Comparison of ENCODE assay signal across 21 cellular contexts in genomic region chr10:106043833-106044232, GRCh38.
A peak's percentile ranks its signal among the peaks of the same experiment; 100 is the strongest.
DNase-seq lines count a peak whose midpoint lies in the region; ATAC-seq and TF ChIP-seq lines count a peak whose summit lies in the region.
"Had no signal": no experiment of that assay in that cellular context is flagged by ENCODE, and none has a peak within 500 bp of the region (broad histone marks: within the 10 kb centered on the region; RNA-seq: fewer than 3 reads in every experiment).

No MANE protein-coding gene starts in this region.

- no peak overlapping the region for H3K27ac ChIP-seq in RWPE2 (ENCODE audit: poor library complexity, severe bottlenecking)
- no peak overlapping the region for H3K27ac ChIP-seq in adrenal gland
- H3K27ac ChIP-seq: SJSA1, stomach had no signal

- peaks cover 5% of the 10 kb centered on the region for H3K4me1 Mint-ChIP-seq in nephron

- intact Hi-C loops in adrenal gland (cut with DNase I), result no loop called here

- peak; percentile 27 for DNase-seq in Caki2 (ENCODE audit: low read depth)
- no peak for DNase-seq in RWPE2 (ENCODE audit: low spot score)
- peak; percentile 26 for DNase-seq in fibroblast of pulmonary artery (ENCODE audit: low read depth)
- no peak for DNase-seq in NCI-H526 (lab: John Stamatoyannopoulos, UW)
- DNase-seq in HT-29 (ENCODE audit: low spot score), result no peak
- DNase-seq in activated T-cell treated with anti-CD3 and anti-CD28 coated beads, Interleukin-2, amount 50 U/mL, for 1 hour, result no peak
- no peak for DNase-seq in adrenal gland
- DNase-seq: activated CD4-positive, alpha-beta T cell treated with anti-CD3 and anti-CD28 coated beads for 4 hours; activated naive CD4-positive, alpha-beta T cell treated with anti-CD3 and anti-CD28 coated beads, Interleukin-2, amount 50 U/mL, for 16 hours; AML-193; Calu3; central memory CD4-positive, alpha-beta T cell; effector CD8-positive, alpha-beta T cell; H9; NCI-H187; retina; stomach had no signal

- no peak for TF ChIP-seq CTCF in RWPE2 (IDR thresholded peaks at IDR 0.05; ENCODE audit: poor library complexity, severe bottlenecking)
- TF ChIP-seq CTCF in fibroblast of pulmonary artery (IDR thresholded peaks at IDR 0.05; ENCODE audit: low read length, missing control alignments), result no peak
- TF ChIP-seq CTCF in nephron (IDR thresholded peaks at IDR 0.05; ENCODE audit: unreplicated experiment in 3 of 3), result no peak
- no peak for TF ChIP-seq CTCF in adrenal gland (IDR thresholded peaks at IDR 0.05)

- H3K4me3 Mint-ChIP-seq in nephron, result no peak overlapping the region
- H3K4me3 Mint-ChIP-seq: H9; natural killer cell treated with Interleukin-12 subunit alpha and Interleukin-12 subunit beta and Interleukin-15 and Interleukin-18, amount 100 ng/mL, for 72 hours had no signal

- in situ Hi-C loops in Caki2 (cut with HindIII; ENCODE audit: low pct_unique_long_range_greater_than_20kb, low sequenced_read_pairs), result no loop called here

- H3K36me3 Mint-ChIP-seq in nephron (ENCODE audit: low read depth), result no peaks in the 10 kb centered on the region
- H3K36me3 Mint-ChIP-seq: natural killer cell treated with Interleukin-12 subunit alpha and Interleukin-12 subunit beta and Interleukin-15 and Interleukin-18, amount 100 ng/mL, for 72 hours had no signal

- H3K27me3 ChIP-seq in RWPE2 (ENCODE audit: insufficient read depth, poor library complexity, severe bottlenecking), result no peaks in the 10 kb centered on the region
- no peaks in the 10 kb centered on the region for H3K27me3 ChIP-seq in adrenal gland
- H3K27me3 ChIP-seq: SJSA1, stomach had no signal

- H3K27ac Mint-ChIP-seq in nephron, result peak overlapping the region; percentile 82 to 90 (median 87)
- H3K27ac Mint-ChIP-seq: natural killer cell treated with Interleukin-12 subunit alpha and Interleukin-12 subunit beta and Interleukin-15 and Interleukin-18, amount 100 ng/mL, for 72 hours had no signal

- H3K4me1 ChIP-seq in RWPE2 (ENCODE audit: insufficient read depth, poor library complexity, severe bottlenecking), result no peaks in the 10 kb centered on the region
- no peaks in the 10 kb centered on the region for H3K4me1 ChIP-seq in adrenal gland (replicated peaks in 1 of 2)
- H3K4me1 ChIP-seq: SJSA1, stomach had no signal

- H3K27me3 Mint-ChIP-seq in nephron (ENCODE audit: low read depth), result no peaks in the 10 kb centered on the region
- H3K27me3 Mint-ChIP-seq: natural killer cell treated with Interleukin-12 subunit alpha and Interleukin-12 subunit beta and Interleukin-15 and Interleukin-18, amount 100 ng/mL, for 72 hours had no signal

- H3K4me3 ChIP-seq in RWPE2 (ENCODE audit: severe bottlenecking) (no peak overlapping the region), fibroblast of pulmonary artery (replicated peaks; ENCODE audit: low read depth, low read length) (no peak overlapping the region), adrenal gland (no peak overlapping the region)
- H3K4me3 ChIP-seq: lung, SJSA1, stomach had no signal

- WGBS in adrenal gland, 4 donors, result 54 to 58% (median 57%) methylated on average over 3 of the region's 3 CpGs

- H3K9me3 Mint-ChIP-seq in nephron, result no peaks in the 10 kb centered on the region
- H3K9me3 Mint-ChIP-seq: H9 had no signal

- H3K9me3 ChIP-seq in RWPE2 (ENCODE audit: severe bottlenecking) (no peaks in the 10 kb centered on the region), adrenal gland (replicated peaks in 1 of 3) (no peaks in the 10 kb centered on the region)
- H3K9me3 ChIP-seq: SJSA1, stomach had no signal

- no peaks in the 10 kb centered on the region for H3K36me3 ChIP-seq in RWPE2 (ENCODE audit: low read depth)
- H3K36me3 ChIP-seq in adrenal gland (replicated peaks in 1 of 2), result no peaks in the 10 kb centered on the region
- H3K36me3 ChIP-seq: SJSA1, stomach had no signal

- TF ChIP-seq POLR2A in adrenal gland (IDR thresholded peaks at IDR 0.05), result no peak

- 0 out of 3 replicates have a peak, but pooled peaks have one; percentile 23 for ATAC-seq in RWPE2 (ENCODE audit: low read depth)
- ATAC-seq: natural killer cell treated with Interleukin-12 subunit alpha and Interleukin-12 subunit beta and Interleukin-15 and Interleukin-18, amount 100 ng/mL, for 72 hours had no signal

Comparison
In these comparisons a context has a peak if more than half of its experiments do, and no peak if none do; other contexts are left out.
1. DNase-seq: peak in Caki2 (single experiment) and fibroblast of pulmonary artery (single experiment); none in RWPE2 (single experiment), NCI-H526 (0 of 2), HT-29 (single experiment), activated T-cell treated with anti-CD3 and anti-CD28 coated beads, Interleukin-2, amount 50 U/mL, for 1 hour (single experiment) and adrenal gland (0 of 7).